ENCODE assay signal across 19 cellular contexts in genomic region chr7:36348771-36349170, GRCh38. TPM values are rescaled to one million over a fixed set of nuclear protein-coding genes. Genes with fewer than 3 reads are reported as not detected.
A peak's percentile ranks its signal among the peaks of the same experiment; 100 is the strongest.
DNase-seq lines count a peak whose midpoint lies in the region; TF ChIP-seq lines count a peak whose summit lies in the region.
"Had no signal": no experiment of that assay in that cellular context is flagged by ENCODE, and none has a peak within 500 bp of the region (broad histone marks: within the 10 kb centered on the region; RNA-seq: fewer than 3 reads in every experiment).

No MANE protein-coding gene starts in this region.

- no peak for TF ChIP-seq POLR2A in breast epithelium (IDR thresholded peaks at IDR 0.05)

- no peaks in the 10 kb centered on the region for H3K9me3 ChIP-seq in breast epithelium
- H3K9me3 ChIP-seq: A549 had no signal

- BruUV-seq in MCF 10A (replicated peaks; lab: Mats Ljungman, UMichigan), result no TSS peak

- H3K4me1 Mint-ChIP-seq in MCF 10A (ENCODE audit: insufficient read depth, unreplicated experiment) (peaks cover 26% of the 10 kb centered on the region), osteocyte (ENCODE audit: unreplicated experiment) (peaks cover 47% of the 10 kb centered on the region)
- H3K4me1 Mint-ChIP-seq: CD4-positive, alpha-beta memory T cell had no signal

- DNase-seq in MCF 10A (ENCODE audit: unreplicated experiment) (no peak), breast epithelium (ENCODE audit: low spot score in 2 of 2) (no peak), iris pigment epithelial cell (ENCODE audit: low read depth) (peak; percentile 11), osteocyte (ENCODE audit: extremely low spot score, unreplicated experiment) (no peak), activated T-cell treated with anti-CD3 and anti-CD28 coated beads for 4 hours (no peak), NCI-H345 treated with DMSO at 0.1 percent for 48 hours (lab: John Stamatoyannopoulos, UW; ENCODE audit: unreplicated experiment) (no peak), NCI-H524 treated with DMSO at 0.1 percent for 48 hours (lab: John Stamatoyannopoulos, UW) (no peak)
- DNase-seq: AML-193; CD4-positive, alpha-beta memory T cell; DMS153; DMS79; GDM1; H7 had no signal

- H3K4me3 Mint-ChIP-seq in MCF 10A (ENCODE audit: unreplicated experiment), result no peak overlapping the region
- peak overlapping the region; percentile 56 for H3K4me3 Mint-ChIP-seq in osteocyte (ENCODE audit: unreplicated experiment)
- H3K4me3 Mint-ChIP-seq: CD14-positive monocyte; CD4-positive, alpha-beta memory T cell; GM23338; HFFc6 had no signal

- TF ChIP-seq CTCF in MCF 10A (IDR thresholded peaks at IDR 0.05; ENCODE audit: unreplicated experiment) (no peak), breast epithelium (IDR thresholded peaks at IDR 0.05) (no peak), osteocyte (IDR thresholded peaks at IDR 0.05) (no peak)

- intact Hi-C loops in MCF 10A (cut with micrococcal nuclease) (no loop called here), breast epithelium (cut with DNase I; ENCODE audit: low total_unique reads) (no loop called here)

- no peak overlapping the region for H3K27ac ChIP-seq in breast epithelium
- H3K27ac ChIP-seq: 22Rv1, A549, HL-60 had no signal

- no peak overlapping the region for H3K4me3 ChIP-seq in breast epithelium
- H3K4me3 ChIP-seq: A549, GM23338 had no signal

- H3K36me3 ChIP-seq in breast epithelium, result no peaks in the 10 kb centered on the region

- CTCF ChIA-PET in MCF 10A (lab: Yijun Ruan, JAX), result interaction anchor here (1.0 kb wide), 1 partner anchor 31 kb away, joined by 4 read pairs; no protein-coding TSS in a partner anchor

- H3K27ac Mint-ChIP-seq in MCF 10A (ENCODE audit: low read depth, unreplicated experiment) (peak overlapping the region; percentile 46), osteocyte (ENCODE audit: unreplicated experiment) (peak overlapping the region; percentile 86)
- H3K27ac Mint-ChIP-seq: CD4-positive, alpha-beta memory T cell; GM23338; HFFc6 had no signal

- H3K27me3 ChIP-seq in breast epithelium, result no peaks in the 10 kb centered on the region

- H3K9me3 Mint-ChIP-seq in MCF 10A (ENCODE audit: unreplicated experiment), result no peaks in the 10 kb centered on the region
- H3K9me3 Mint-ChIP-seq in osteocyte (ENCODE audit: unreplicated experiment), result no peaks in the 10 kb centered on the region
- H3K9me3 Mint-ChIP-seq: CD14-positive monocyte; CD4-positive, alpha-beta memory T cell; HFFc6 had no signal

- H3K27me3 Mint-ChIP-seq in MCF 10A (ENCODE audit: insufficient read depth, unreplicated experiment) (no peaks in the 10 kb centered on the region), osteocyte (ENCODE audit: unreplicated experiment) (no peaks in the 10 kb centered on the region)

- no peaks in the 10 kb centered on the region for H3K4me1 ChIP-seq in breast epithelium

- H3K36me3 Mint-ChIP-seq in MCF 10A (ENCODE audit: insufficient read depth, unreplicated experiment) (no peaks in the 10 kb centered on the region), osteocyte (ENCODE audit: unreplicated experiment) (no peaks in the 10 kb centered on the region)
- H3K36me3 Mint-ChIP-seq: CD14-positive monocyte; CD4-positive, alpha-beta memory T cell had no signal

- POLR2A ChIA-PET in MCF 10A (lab: Yijun Ruan, JAX), result interaction anchor here (1.0 to 1.9 kb wide), 4 partner anchors 9 to 40 kb away, joined by 3 to 7 read pairs (median 3); no protein-coding TSS in a partner anchor

RNA-seq across cellular contexts. Expression of gene ANLN, which starts 40.9 kb away (rescaled TPM):
- 64.3 and 104 TPM in 2 replicates for total RNA-seq in MCF 10A (2022)
- 1 to 10 TPM; 2.3 to 5.4 (median 5.0) TPM for total RNA-seq in breast epithelium
- 33.5 and 37.6 TPM in 2 replicates for total RNA-seq in osteocyte
